Comparison of ENCODE assay signal across 21 cellular contexts in genomic region chr2:23434721-23435121, GRCh38. TPM values are rescaled to one million over a fixed set of nuclear protein-coding genes. Genes with fewer than 3 reads are reported as not detected.
A peak's percentile ranks its signal among the peaks of the same experiment; 100 is the strongest.
DNase-seq lines count a peak whose midpoint lies in the region; ATAC-seq and TF ChIP-seq lines count a peak whose summit lies in the region.
"Had no signal": no experiment of that assay in that cellular context is flagged by ENCODE, and none has a peak within 500 bp of the region (broad histone marks: within the 10 kb centered on the region; RNA-seq: fewer than 3 reads in every experiment).

No MANE protein-coding gene starts in this region.

- H2AFZ ChIP-seq in PC-3 (ENCODE audit: low read length): no peak overlapping the region
- H2AFZ ChIP-seq in neural progenitor cell (replicated peaks): no peak overlapping the region

- BruUV-seq in PC-3 (replicated peaks; lab: Mats Ljungman, UMichigan): no TSS peak

- H3K27me3 Mint-ChIP-seq in neural progenitor cell (ENCODE audit: insufficient read depth, low read depth): peaks cover 5% of the 10 kb centered on the region

- no peaks in the 10 kb centered on the region for H4K20me1 ChIP-seq in PC-3 (ENCODE audit: low read length)
- H4K20me1 ChIP-seq in neural progenitor cell (ENCODE audit: low read depth): no peaks in the 10 kb centered on the region

- H3K4me1 Mint-ChIP-seq in neural progenitor cell: peaks cover 31% of the 10 kb centered on the region

- no peaks in the 10 kb centered on the region for H3K9me3 ChIP-seq in PC-3 (ENCODE audit: low read length)
- H3K9me3 ChIP-seq in neural progenitor cell (ENCODE audit: low read depth): no peaks in the 10 kb centered on the region
- H3K9me3 ChIP-seq: right atrium auricular region, upper lobe of left lung had no signal

- H3K9me2 ChIP-seq in PC-3 (replicated peaks; ENCODE audit: low read length): no peaks in the 10 kb centered on the region

- DNase-seq in EL (peak; percentile 58), PC-3 (no peak), foreskin keratinocyte (peak in 1 of 2 donors; percentile 69), renal cortical epithelial cell (ENCODE audit: low read depth) (peak; percentile 19), neural progenitor cell (ENCODE audit: low spot score) (no peak), HuH-7.5 (ENCODE audit: low spot score) (no peak)
- DNase-seq: activated CD4-positive, alpha-beta memory T cell treated with anti-CD3 and anti-CD28 coated beads for 36 hours; DMS153; hippocampal formation; left cardiac atrium; NCI-H1436 treated with DMSO at 0.1 percent for 48 hours; NCI-H446 treated with DMSO at 0.1 percent for 48 hours; stimulated activated CD4-positive, alpha-beta T cell treated with anti-CD3 and anti-CD28 coated beads, Interleukin-4, amount 100 ng/mL, for 1 hour; upper lobe of left lung had no signal

- H3K27me3 ChIP-seq in PC-3 (ENCODE audit: low read length): no peaks in the 10 kb centered on the region
- H3K27me3 ChIP-seq in foreskin keratinocyte: peaks cover 15% of the 10 kb centered on the region
- H3K27me3 ChIP-seq in neural progenitor cell: no peaks in the 10 kb centered on the region
- H3K27me3 ChIP-seq: right atrium auricular region, upper lobe of left lung had no signal

- no peaks in the 10 kb centered on the region for H3K4me1 ChIP-seq in PC-3 (ENCODE audit: insufficient read depth, low read length)
- peaks cover 6% of the 10 kb centered on the region for H3K4me1 ChIP-seq in foreskin keratinocyte
- peaks cover 3% of the 10 kb centered on the region for H3K4me1 ChIP-seq in neural progenitor cell
- H3K4me1 ChIP-seq: upper lobe of left lung had no signal

- CTCF ChIA-PET in PC-3 (lab: Charles Lee): no interaction called here

- peaks cover 3% of the 10 kb centered on the region for H3K9me3 Mint-ChIP-seq in neural progenitor cell
- H3K9me3 Mint-ChIP-seq: activated CD4-positive, alpha-beta memory T cell treated with anti-CD3 and anti-CD28 coated beads for 36 hours had no signal

- no peak overlapping the region for H3K4me3 Mint-ChIP-seq in neural progenitor cell
- H3K4me3 Mint-ChIP-seq: activated CD4-positive, alpha-beta memory T cell treated with anti-CD3 and anti-CD28 coated beads for 36 hours; B cell; nephron had no signal

- H3K27ac ChIP-seq in PC-3 (ENCODE audit: low read length) (no peak overlapping the region), foreskin keratinocyte (no peak overlapping the region), neural progenitor cell (no peak overlapping the region)
- H3K27ac ChIP-seq: coronary artery, right atrium auricular region, upper lobe of left lung had no signal

- H3K36me3 ChIP-seq in PC-3 (ENCODE audit: low read depth, low read length) (no peaks in the 10 kb centered on the region), neural progenitor cell (no peaks in the 10 kb centered on the region)
- H3K36me3 ChIP-seq: right atrium auricular region, upper lobe of left lung had no signal

- no peak overlapping the region for H3K4me2 ChIP-seq in PC-3 (ENCODE audit: low read length)
- H3K4me2 ChIP-seq in neural progenitor cell: no peak overlapping the region

- no peaks in the 10 kb centered on the region for H3K36me3 Mint-ChIP-seq in neural progenitor cell
- H3K36me3 Mint-ChIP-seq: activated CD4-positive, alpha-beta memory T cell treated with anti-CD3 and anti-CD28 coated beads for 36 hours had no signal

- H3K27ac Mint-ChIP-seq in neural progenitor cell: no peak overlapping the region
- H3K27ac Mint-ChIP-seq: activated CD4-positive, alpha-beta memory T cell treated with anti-CD3 and anti-CD28 coated beads for 36 hours; B cell; nephron had no signal

- intact Hi-C loops in PC-3 (cut with micrococcal nuclease): no loop called here

- no peaks in the 10 kb centered on the region for H3F3A ChIP-seq in PC-3 (ENCODE audit: low read length, unreplicated experiment)
- H3F3A ChIP-seq in neural progenitor cell (ENCODE audit: low read depth): no peaks in the 10 kb centered on the region

- ATAC-seq in PC-3 (peak; percentile 13; the same call in 1 of the 2 replicates), foreskin keratinocyte (peak; percentile 31), HG03342 (IDR thresholded peaks at IDR 0.05; ENCODE audit: unreplicated experiment) (no peak), GM19455 (IDR thresholded peaks at IDR 0.05; ENCODE audit: unreplicated experiment) (no peak)
- ATAC-seq: K562, left cardiac atrium had no signal

- no peak overlapping the region for H3K9ac ChIP-seq in PC-3 (ENCODE audit: low read length)
- H3K9ac ChIP-seq in neural progenitor cell: no peak overlapping the region

- no peak for TF ChIP-seq CTCF in PC-3 (conservative IDR thresholded peaks at IDR 0.05; ENCODE audit: low read depth, low read length)
- no peak for TF ChIP-seq CTCF in foreskin keratinocyte (conservative IDR thresholded peaks at IDR 0.05)
- no peak for TF ChIP-seq CTCF in neural progenitor cell (IDR thresholded peaks at IDR 0.05)

- POLR2A ChIA-PET in PC-3 (lab: Charles Lee; ENCODE audit: unreplicated experiment): no interaction called here

- no peak overlapping the region for H3K4me3 ChIP-seq in PC-3 (ENCODE audit: low read length)
- H3K4me3 ChIP-seq in neural progenitor cell: no peak overlapping the region
- H3K4me3 ChIP-seq: coronary artery, K562, right atrium auricular region, upper lobe of left lung had no signal

- H3K79me2 ChIP-seq in PC-3 (ENCODE audit: low read length) (no peaks in the 10 kb centered on the region), neural progenitor cell (ENCODE audit: low read depth) (no peaks in the 10 kb centered on the region)

RNA-seq across cellular contexts. Expression of gene KLHL29, which starts 49.7 kb away (rescaled TPM):
- 2.6 and 3.1 TPM in 2 replicates for total RNA-seq in PC-3 (2014; rRNA removed)
- total RNA-seq in foreskin keratinocyte: 6.3 and 6.4 TPM in 2 replicates
- polyA plus RNA-seq in foreskin keratinocyte: 2.5 and 3.0 TPM in 2 replicates
- total RNA-seq in renal cortical epithelial cell: 4.0 and 12.2 TPM in 2 replicates
- total RNA-seq in neural progenitor cell (ENCODE audit: low replicate concordance): 1.6 and 2.3 TPM in 2 replicates

Comparison
In these comparisons a context has a peak if more than half of its experiments do, and no peak if none do; other contexts are left out.
1. DNase-seq: peak in EL (single experiment) and renal cortical epithelial cell (single experiment); none in PC-3 (single experiment), neural progenitor cell (single experiment) and HuH-7.5 (single experiment).
2. ATAC-seq: peak in PC-3 (single experiment) and foreskin keratinocyte (single experiment); none in HG03342 (single experiment) and GM19455 (single experiment).